ENCODE assay signal across 8 cellular contexts in genomic region chr6:29964904-29965872, GRCh38. TPM values are rescaled to one million over a fixed set of nuclear protein-coding genes. Genes with fewer than 3 reads are reported as not detected.
DNase-seq lines count a peak whose midpoint lies in the region; TF ChIP-seq lines count a peak whose summit lies in the region.

No MANE protein-coding gene starts in this region.

- H3K9me3 ChIP-seq in neutrophil, result no peaks in the 10 kb centered on the region
- no peaks in the 10 kb centered on the region for H3K9me3 ChIP-seq in thymus (ENCODE audit: control insufficient read depth)

- H3K4me3 ChIP-seq in H7 (ENCODE audit: insufficient read depth, low read depth, low read length), result peak overlapping the region; percentile 9; the same call in 1 of the 2 replicates
- H3K4me3 ChIP-seq in neutrophil (ENCODE audit: low read depth in 1 of 2, low read length in 1 of 2), result peak overlapping the region; percentile 61 to 72
- peak overlapping the region; percentile 75 for H3K4me3 ChIP-seq in thymus (ENCODE audit: low read length)

- H3K27me3 ChIP-seq in H7 (ENCODE audit: control insufficient read depth, insufficient read depth, low read length) (no peaks in the 10 kb centered on the region), neutrophil (no peaks in the 10 kb centered on the region), thymus (ENCODE audit: control insufficient read depth, insufficient read depth) (no peaks in the 10 kb centered on the region)

- peak; percentile 88 for DNase-seq in ELF-1 (ENCODE audit: low read depth, low spot score)
- DNase-seq in H7, result peak; percentile 55
- DNase-seq in M059J (ENCODE audit: low read depth), result peak; percentile 96
- peak; percentile 75 for DNase-seq in SIG-M5 (lab: John Stamatoyannopoulos, UW)
- DNase-seq in activated naive CD4-positive, alpha-beta T cell (lab: John Stamatoyannopoulos, UW), result peak in 3 of 4 experiments; percentile 21 to 66 (median 44)
- DNase-seq in foreskin melanocyte, result peak; percentile 81

- TF ChIP-seq CTCF in neutrophil (IDR thresholded peaks at IDR 0.05), result no peak

- H3K4me1 ChIP-seq in neutrophil (ENCODE audit: control insufficient read depth in 1 of 2, insufficient read depth in 1 of 2, low read depth in 1 of 2, low read length in 1 of 2), result peaks cover 31 to 32% of the 10 kb centered on the region in 2 experiments
- peaks cover 17% of the 10 kb centered on the region for H3K4me1 ChIP-seq in thymus (ENCODE audit: control insufficient read depth, insufficient read depth, low read length)

- H3K27ac ChIP-seq in neutrophil, result peak overlapping the region; percentile 92
- peak overlapping the region; percentile 97 for H3K27ac ChIP-seq in thymus (ENCODE audit: low read depth)

- H3K36me3 ChIP-seq in H7 (replicated peaks; ENCODE audit: control insufficient read depth, insufficient read depth, low read length), result no peaks in the 10 kb centered on the region
- no peaks in the 10 kb centered on the region for H3K36me3 ChIP-seq in neutrophil
- no peaks in the 10 kb centered on the region for H3K36me3 ChIP-seq in thymus (ENCODE audit: control insufficient read depth, insufficient read depth)

- WGBS in thymus, result 4% methylated on average over 9 of the region's 9 CpGs

RNA-seq across cellular contexts. Expression of gene HLA-A, which starts 22.9 kb away (rescaled TPM):
- total RNA-seq in H7 (2014; rRNA removed; shearing (Covaris generic)), result 55.5 and 73.8 TPM in 2 replicates
- 1,733 and 2,135 TPM in 2 replicates for total RNA-seq in M059J (2014; rRNA removed; shearing (Covaris generic))
- 1,655 TPM for polyA plus RNA-seq in thymus

Comparison
In these comparisons a context has a peak if more than half of its experiments do, and no peak if none do; other contexts are left out.
1. Peak in every context shown above with its lines: DNase-seq, H3K4me3 ChIP-seq and H3K27ac ChIP-seq.
2. DNase-seq: peak in every context shown above with its lines; median percentile 96 in M059J; 88 in ELF-1; 81 in foreskin melanocyte; 75 in SIG-M5; 55 in H7; 44 in activated naive CD4-positive, alpha-beta T cell.
3. H3K4me3 ChIP-seq: peak in every context shown above with its lines; median percentile 75 in thymus; 66 in neutrophil; 9 in H7.
4. RNA of gene HLA-A, which starts 22.9 kb away (total RNA-seq): 1,733 to 2,135 TPM in M059J; 55.5 to 73.8 TPM in H7; every median in the first group is over 10 times any median in the second.